ENCODE assay signal across 1 cellular context in genomic region chr15:51227967-51228783, GRCh38.
TF ChIP-seq lines count a peak whose summit lies in the region.

No MANE protein-coding gene starts in this region.

TF ChIP-seq in K562, 482 proteins besides CTCF, POLR2A, EP300 and RAD21 (continued from another document and continues in another):
- TF ChIP-seq TFAP4 (CRISPR knock-in tag; IDR thresholded peaks at IDR 0.05; ENCODE audit: borderline replicate concordance): no peak
- no peak for TF ChIP-seq ZNF232 (CRISPR knock-in tag; IDR thresholded peaks at IDR 0.05)
- no peak for TF ChIP-seq ZC3H8 (IDR thresholded peaks at IDR 0.05)
- no peak for TF ChIP-seq ZNF143 (CRISPR knock-in tag; IDR thresholded peaks at IDR 0.05)
- TF ChIP-seq WHSC1 (IDR thresholded peaks at IDR 0.05; ENCODE audit: low read length): no peak
- TF ChIP-seq ZNF282 (CRISPR knock-in tag; IDR thresholded peaks at IDR 0.05): no peak
- TF ChIP-seq SOX6 (IDR thresholded peaks at IDR 0.05): no peak
- TF ChIP-seq RBFOX2 (IDR thresholded peaks at IDR 0.05; ENCODE audit: low read depth, low read length): no peak
- TF ChIP-seq ZBTB17 (CRISPR knock-in tag; IDR thresholded peaks at IDR 0.05): no peak; the same call in 1 of the 2 replicates
- no peak for TF ChIP-seq HDAC6 (IDR thresholded peaks at IDR 0.05; ENCODE audit: low read depth, low read length)
- no peak for TF ChIP-seq ZNF668 (CRISPR knock-in tag; IDR thresholded peaks at IDR 0.05)
- TF ChIP-seq BCLAF1 (IDR thresholded peaks at IDR 0.05; ENCODE audit: borderline replicate concordance in 1 of 2, control insufficient read depth in 1 of 2, low read depth in 2 of 2, low read length in 1 of 2): no peak
- TF ChIP-seq TAF9B (IDR thresholded peaks at IDR 0.05; ENCODE audit: partially characterized antibody): peak; percentile 31
- TF ChIP-seq RERE (CRISPR knock-in tag; IDR thresholded peaks at IDR 0.05; ENCODE audit: borderline replicate concordance): no peak
- peak; percentile 62 for TF ChIP-seq FOS (IDR thresholded peaks at IDR 0.05; ENCODE audit: extremely low read depth, insufficient read length)
- no peak for TF ChIP-seq ZNF561 (CRISPR knock-in tag; conservative IDR thresholded peaks at IDR 0.05)
- peak; percentile 90 for TF ChIP-seq ZNF175 (CRISPR knock-in tag; IDR thresholded peaks at IDR 0.05; ENCODE audit: low read depth)
- no peak for TF ChIP-seq ZNF184 (CRISPR knock-in tag; IDR thresholded peaks at IDR 0.05)
- TF ChIP-seq ZSCAN29 (IDR thresholded peaks at IDR 0.05): no peak
- TF ChIP-seq ZNF224 (CRISPR knock-in tag; IDR thresholded peaks at IDR 0.05): no peak
- no peak for TF ChIP-seq SNAPC5 (CRISPR knock-in tag; IDR thresholded peaks at IDR 0.05)
- TF ChIP-seq HDAC2 (IDR thresholded peaks at IDR 0.05): 0 out of 2 replicates have a peak, but pooled peaks have one; percentile 39
- TF ChIP-seq ID3 (CRISPR knock-in tag; IDR thresholded peaks at IDR 0.05): no peak
- TF ChIP-seq ID3 (tag; IDR thresholded peaks at IDR 0.05): no peak
- TF ChIP-seq SETDB1 (IDR thresholded peaks at IDR 0.05; ENCODE audit: low read length): no peak
- peak; percentile 97 for TF ChIP-seq MAFF (IDR thresholded peaks at IDR 0.05; ENCODE audit: low read length)
- TF ChIP-seq U2AF1 (optimal IDR thresholded peaks at IDR 0.05; ENCODE audit: low read depth, low read length): no peak
- no peak for TF ChIP-seq ZNF830 (CRISPR knock-in tag; IDR thresholded peaks at IDR 0.05)
- no peak for TF ChIP-seq ZC3H4 (CRISPR knock-in tag; IDR thresholded peaks at IDR 0.05; ENCODE audit: borderline replicate concordance)
- no peak for TF ChIP-seq ZNF699 (CRISPR knock-in tag; IDR thresholded peaks at IDR 0.05; ENCODE audit: insufficient replicate concordance)
- TF ChIP-seq, protein P1, sequence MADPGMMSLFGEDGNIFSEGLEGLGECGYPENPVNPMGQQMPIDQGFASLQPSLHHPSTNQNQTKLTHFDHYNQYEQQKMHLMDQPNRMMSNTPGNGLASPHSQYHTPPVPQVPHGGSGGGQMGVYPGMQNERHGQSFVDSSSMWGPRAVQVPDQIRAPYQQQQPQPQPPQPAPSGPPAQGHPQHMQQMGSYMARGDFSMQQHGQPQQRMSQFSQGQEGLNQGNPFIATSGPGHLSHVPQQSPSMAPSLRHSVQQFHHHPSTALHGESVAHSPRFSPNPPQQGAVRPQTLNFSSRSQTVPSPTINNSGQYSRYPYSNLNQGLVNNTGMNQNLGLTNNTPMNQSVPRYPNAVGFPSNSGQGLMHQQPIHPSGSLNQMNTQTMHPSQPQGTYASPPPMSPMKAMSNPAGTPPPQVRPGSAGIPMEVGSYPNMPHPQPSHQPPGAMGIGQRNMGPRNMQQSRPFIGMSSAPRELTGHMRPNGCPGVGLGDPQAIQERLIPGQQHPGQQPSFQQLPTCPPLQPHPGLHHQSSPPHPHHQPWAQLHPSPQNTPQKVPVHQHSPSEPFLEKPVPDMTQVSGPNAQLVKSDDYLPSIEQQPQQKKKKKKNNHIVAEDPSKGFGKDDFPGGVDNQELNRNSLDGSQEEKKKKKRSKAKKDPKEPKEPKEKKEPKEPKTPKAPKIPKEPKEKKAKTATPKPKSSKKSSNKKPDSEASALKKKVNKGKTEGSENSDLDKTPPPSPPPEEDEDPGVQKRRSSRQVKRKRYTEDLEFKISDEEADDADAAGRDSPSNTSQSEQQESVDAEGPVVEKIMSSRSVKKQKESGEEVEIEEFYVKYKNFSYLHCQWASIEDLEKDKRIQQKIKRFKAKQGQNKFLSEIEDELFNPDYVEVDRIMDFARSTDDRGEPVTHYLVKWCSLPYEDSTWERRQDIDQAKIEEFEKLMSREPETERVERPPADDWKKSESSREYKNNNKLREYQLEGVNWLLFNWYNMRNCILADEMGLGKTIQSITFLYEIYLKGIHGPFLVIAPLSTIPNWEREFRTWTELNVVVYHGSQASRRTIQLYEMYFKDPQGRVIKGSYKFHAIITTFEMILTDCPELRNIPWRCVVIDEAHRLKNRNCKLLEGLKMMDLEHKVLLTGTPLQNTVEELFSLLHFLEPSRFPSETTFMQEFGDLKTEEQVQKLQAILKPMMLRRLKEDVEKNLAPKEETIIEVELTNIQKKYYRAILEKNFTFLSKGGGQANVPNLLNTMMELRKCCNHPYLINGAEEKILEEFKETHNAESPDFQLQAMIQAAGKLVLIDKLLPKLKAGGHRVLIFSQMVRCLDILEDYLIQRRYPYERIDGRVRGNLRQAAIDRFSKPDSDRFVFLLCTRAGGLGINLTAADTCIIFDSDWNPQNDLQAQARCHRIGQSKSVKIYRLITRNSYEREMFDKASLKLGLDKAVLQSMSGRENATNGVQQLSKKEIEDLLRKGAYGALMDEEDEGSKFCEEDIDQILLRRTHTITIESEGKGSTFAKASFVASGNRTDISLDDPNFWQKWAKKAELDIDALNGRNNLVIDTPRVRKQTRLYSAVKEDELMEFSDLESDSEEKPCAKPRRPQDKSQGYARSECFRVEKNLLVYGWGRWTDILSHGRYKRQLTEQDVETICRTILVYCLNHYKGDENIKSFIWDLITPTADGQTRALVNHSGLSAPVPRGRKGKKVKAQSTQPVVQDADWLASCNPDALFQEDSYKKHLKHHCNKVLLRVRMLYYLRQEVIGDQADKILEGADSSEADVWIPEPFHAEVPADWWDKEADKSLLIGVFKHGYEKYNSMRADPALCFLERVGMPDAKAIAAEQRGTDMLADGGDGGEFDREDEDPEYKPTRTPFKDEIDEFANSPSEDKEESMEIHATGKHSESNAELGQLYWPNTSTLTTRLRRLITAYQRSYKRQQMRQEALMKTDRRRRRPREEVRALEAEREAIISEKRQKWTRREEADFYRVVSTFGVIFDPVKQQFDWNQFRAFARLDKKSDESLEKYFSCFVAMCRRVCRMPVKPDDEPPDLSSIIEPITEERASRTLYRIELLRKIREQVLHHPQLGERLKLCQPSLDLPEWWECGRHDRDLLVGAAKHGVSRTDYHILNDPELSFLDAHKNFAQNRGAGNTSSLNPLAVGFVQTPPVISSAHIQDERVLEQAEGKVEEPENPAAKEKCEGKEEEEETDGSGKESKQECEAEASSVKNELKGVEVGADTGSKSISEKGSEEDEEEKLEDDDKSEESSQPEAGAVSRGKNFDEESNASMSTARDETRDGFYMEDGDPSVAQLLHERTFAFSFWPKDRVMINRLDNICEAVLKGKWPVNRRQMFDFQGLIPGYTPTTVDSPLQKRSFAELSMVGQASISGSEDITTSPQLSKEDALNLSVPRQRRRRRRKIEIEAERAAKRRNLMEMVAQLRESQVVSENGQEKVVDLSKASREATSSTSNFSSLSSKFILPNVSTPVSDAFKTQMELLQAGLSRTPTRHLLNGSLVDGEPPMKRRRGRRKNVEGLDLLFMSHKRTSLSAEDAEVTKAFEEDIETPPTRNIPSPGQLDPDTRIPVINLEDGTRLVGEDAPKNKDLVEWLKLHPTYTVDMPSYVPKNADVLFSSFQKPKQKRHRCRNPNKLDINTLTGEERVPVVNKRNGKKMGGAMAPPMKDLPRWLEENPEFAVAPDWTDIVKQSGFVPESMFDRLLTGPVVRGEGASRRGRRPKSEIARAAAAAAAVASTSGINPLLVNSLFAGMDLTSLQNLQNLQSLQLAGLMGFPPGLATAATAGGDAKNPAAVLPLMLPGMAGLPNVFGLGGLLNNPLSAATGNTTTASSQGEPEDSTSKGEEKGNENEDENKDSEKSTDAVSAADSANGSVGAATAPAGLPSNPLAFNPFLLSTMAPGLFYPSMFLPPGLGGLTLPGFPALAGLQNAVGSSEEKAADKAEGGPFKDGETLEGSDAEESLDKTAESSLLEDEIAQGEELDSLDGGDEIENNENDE (IDR thresholded peaks at IDR 0.05; ENCODE audit: low read depth, low read length): no peak
- TF ChIP-seq THAP7 (CRISPR knock-in tag; IDR thresholded peaks at IDR 0.05): no peak
- no peak for TF ChIP-seq GTF2F1 (IDR thresholded peaks at IDR 0.05; ENCODE audit: low read depth, low read length)
- no peak for TF ChIP-seq ZNF76 (CRISPR knock-in tag; IDR thresholded peaks at IDR 0.05; ENCODE audit: borderline replicate concordance)
- TF ChIP-seq PHF8 (IDR thresholded peaks at IDR 0.05; ENCODE audit: borderline replicate concordance, low read length): no peak
- TF ChIP-seq, protein P2, sequence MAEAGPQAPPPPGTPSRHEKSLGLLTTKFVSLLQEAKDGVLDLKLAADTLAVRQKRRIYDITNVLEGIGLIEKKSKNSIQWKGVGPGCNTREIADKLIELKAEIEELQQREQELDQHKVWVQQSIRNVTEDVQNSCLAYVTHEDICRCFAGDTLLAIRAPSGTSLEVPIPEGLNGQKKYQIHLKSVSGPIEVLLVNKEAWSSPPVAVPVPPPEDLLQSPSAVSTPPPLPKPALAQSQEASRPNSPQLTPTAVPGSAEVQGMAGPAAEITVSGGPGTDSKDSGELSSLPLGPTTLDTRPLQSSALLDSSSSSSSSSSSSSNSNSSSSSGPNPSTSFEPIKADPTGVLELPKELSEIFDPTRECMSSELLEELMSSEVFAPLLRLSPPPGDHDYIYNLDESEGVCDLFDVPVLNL (CRISPR knock-in tag; IDR thresholded peaks at IDR 0.05; ENCODE audit: low read depth): no peak
- TF ChIP-seq LCOR (CRISPR knock-in tag; IDR thresholded peaks at IDR 0.05): no peak
- TF ChIP-seq TARDBP (IDR thresholded peaks at IDR 0.05): no peak
- TF ChIP-seq MLX (CRISPR knock-in tag; conservative IDR thresholded peaks at IDR 0.05): no peak
- no peak for TF ChIP-seq KAT7 (CRISPR knock-in tag; IDR thresholded peaks at IDR 0.05; ENCODE audit: borderline replicate concordance)
